Comparison of ENCODE assay signal across 1 cellular context in the genomic region with DNA sequence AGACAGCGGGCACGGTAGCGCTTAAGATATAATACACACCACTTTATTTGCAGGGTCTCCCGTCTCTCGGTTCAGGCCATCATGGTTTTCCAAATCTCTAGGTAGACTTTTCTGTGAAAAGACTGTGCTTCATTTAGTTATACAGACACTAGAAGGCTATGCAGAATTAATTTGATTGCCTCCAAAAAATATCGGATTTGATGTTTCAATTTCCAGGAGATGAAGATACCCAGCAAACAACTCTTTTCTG.
TF ChIP-seq lines count a peak whose summit lies in the region.

No MANE protein-coding gene starts in this region.

TF ChIP-seq in GM12878, 131 proteins besides CTCF, POLR2A, EP300 and RAD21:
- TF ChIP-seq, protein P1, sequence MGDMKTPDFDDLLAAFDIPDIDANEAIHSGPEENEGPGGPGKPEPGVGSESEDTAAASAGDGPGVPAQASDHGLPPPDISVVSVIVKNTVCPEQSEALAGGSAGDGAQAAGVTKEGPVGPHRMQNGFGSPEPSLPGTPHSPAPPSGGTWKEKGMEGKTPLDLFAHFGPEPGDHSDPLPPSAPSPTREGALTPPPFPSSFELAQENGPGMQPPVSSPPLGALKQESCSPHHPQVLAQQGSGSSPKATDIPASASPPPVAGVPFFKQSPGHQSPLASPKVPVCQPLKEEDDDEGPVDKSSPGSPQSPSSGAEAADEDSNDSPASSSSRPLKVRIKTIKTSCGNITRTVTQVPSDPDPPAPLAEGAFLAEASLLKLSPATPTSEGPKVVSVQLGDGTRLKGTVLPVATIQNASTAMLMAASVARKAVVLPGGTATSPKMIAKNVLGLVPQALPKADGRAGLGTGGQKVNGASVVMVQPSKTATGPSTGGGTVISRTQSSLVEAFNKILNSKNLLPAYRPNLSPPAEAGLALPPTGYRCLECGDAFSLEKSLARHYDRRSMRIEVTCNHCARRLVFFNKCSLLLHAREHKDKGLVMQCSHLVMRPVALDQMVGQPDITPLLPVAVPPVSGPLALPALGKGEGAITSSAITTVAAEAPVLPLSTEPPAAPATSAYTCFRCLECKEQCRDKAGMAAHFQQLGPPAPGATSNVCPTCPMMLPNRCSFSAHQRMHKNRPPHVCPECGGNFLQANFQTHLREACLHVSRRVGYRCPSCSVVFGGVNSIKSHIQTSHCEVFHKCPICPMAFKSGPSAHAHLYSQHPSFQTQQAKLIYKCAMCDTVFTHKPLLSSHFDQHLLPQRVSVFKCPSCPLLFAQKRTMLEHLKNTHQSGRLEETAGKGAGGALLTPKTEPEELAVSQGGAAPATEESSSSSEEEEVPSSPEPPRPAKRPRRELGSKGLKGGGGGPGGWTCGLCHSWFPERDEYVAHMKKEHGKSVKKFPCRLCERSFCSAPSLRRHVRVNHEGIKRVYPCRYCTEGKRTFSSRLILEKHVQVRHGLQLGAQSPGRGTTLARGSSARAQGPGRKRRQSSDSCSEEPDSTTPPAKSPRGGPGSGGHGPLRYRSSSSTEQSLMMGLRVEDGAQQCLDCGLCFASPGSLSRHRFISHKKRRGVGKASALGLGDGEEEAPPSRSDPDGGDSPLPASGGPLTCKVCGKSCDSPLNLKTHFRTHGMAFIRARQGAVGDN (IDR thresholded peaks at IDR 0.05): no peak
- TF ChIP-seq FOXK2 (IDR thresholded peaks at IDR 0.05): no peak
- TF ChIP-seq, protein P2, sequence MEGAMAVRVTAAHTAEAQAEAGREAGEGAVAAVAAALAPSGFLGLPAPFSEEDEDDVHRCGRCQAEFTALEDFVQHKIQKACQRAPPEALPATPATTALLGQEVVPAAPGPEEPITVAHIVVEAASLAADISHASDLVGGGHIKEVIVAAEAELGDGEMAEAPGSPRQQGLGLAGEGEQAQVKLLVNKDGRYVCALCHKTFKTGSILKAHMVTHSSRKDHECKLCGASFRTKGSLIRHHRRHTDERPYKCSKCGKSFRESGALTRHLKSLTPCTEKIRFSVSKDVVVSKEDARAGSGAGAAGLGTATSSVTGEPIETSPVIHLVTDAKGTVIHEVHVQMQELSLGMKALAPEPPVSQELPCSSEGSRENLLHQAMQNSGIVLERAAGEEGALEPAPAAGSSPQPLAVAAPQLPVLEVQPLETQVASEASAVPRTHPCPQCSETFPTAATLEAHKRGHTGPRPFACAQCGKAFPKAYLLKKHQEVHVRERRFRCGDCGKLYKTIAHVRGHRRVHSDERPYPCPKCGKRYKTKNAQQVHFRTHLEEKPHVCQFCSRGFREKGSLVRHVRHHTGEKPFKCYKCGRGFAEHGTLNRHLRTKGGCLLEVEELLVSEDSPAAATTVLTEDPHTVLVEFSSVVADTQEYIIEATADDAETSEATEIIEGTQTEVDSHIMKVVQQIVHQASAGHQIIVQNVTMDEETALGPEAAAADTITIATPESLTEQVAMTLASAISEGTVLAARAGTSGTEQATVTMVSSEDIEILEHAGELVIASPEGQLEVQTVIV (IDR thresholded peaks at IDR 0.05; ENCODE audit: borderline replicate concordance, partially characterized antibody): no peak
- TF ChIP-seq WRNIP1 (IDR thresholded peaks at IDR 0.05; ENCODE audit: borderline replicate concordance, low read depth, low read length): no peak
- no peak for TF ChIP-seq SMC3 (IDR thresholded peaks at IDR 0.05; ENCODE audit: borderline replicate concordance, low read length)
- TF ChIP-seq MEF2A (IDR thresholded peaks at IDR 0.05; ENCODE audit: insufficient read depth, low read depth, low read length): no peak
- no peak for TF ChIP-seq KAT2A (conservative IDR thresholded peaks at IDR 0.05; ENCODE audit: control insufficient read depth, low read depth, low read length)
- no peak for TF ChIP-seq CBX3 (IDR thresholded peaks at IDR 0.05; ENCODE audit: borderline replicate concordance, low read depth)
- no peak for TF ChIP-seq MEF2B (IDR thresholded peaks at IDR 0.05; ENCODE audit: partially characterized antibody, poor library complexity, severe bottlenecking)
- no peak for TF ChIP-seq NBN (IDR thresholded peaks at IDR 0.05)
- TF ChIP-seq ZSCAN29 (IDR thresholded peaks at IDR 0.05): no peak
- no peak for TF ChIP-seq NR2F1 (conservative IDR thresholded peaks at IDR 0.05)
- no peak for TF ChIP-seq TCF7 (IDR thresholded peaks at IDR 0.05; ENCODE audit: borderline replicate concordance)
- TF ChIP-seq FOXM1 (IDR thresholded peaks at IDR 0.05; ENCODE audit: low read depth, low read length): no peak
- no peak for TF ChIP-seq ATF7 (IDR thresholded peaks at IDR 0.05; ENCODE audit: low read depth)
- TF ChIP-seq, protein P3, sequence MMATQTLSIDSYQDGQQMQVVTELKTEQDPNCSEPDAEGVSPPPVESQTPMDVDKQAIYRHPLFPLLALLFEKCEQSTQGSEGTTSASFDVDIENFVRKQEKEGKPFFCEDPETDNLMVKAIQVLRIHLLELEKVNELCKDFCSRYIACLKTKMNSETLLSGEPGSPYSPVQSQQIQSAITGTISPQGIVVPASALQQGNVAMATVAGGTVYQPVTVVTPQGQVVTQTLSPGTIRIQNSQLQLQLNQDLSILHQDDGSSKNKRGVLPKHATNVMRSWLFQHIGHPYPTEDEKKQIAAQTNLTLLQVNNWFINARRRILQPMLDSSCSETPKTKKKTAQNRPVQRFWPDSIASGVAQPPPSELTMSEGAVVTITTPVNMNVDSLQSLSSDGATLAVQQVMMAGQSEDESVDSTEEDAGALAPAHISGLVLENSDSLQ (IDR thresholded peaks at IDR 0.05): no peak
- no peak for TF ChIP-seq NFIC (IDR thresholded peaks at IDR 0.05; ENCODE audit: low read depth, low read length)
